ENCODE assay signal across 9 cellular contexts in genomic region chr10:78035025-78035424, GRCh38. TPM values are rescaled to one million over a fixed set of nuclear protein-coding genes. Genes with fewer than 3 reads are reported as not detected.
DNase-seq lines count a peak whose midpoint lies in the region; ATAC-seq and TF ChIP-seq lines count a peak whose summit lies in the region.
"Had no signal": no experiment of that assay in that cellular context is flagged by ENCODE, and none has a peak within 500 bp of the region (broad histone marks: within the 10 kb centered on the region; RNA-seq: fewer than 3 reads in every experiment).

No MANE protein-coding gene starts in this region.

- no peak for ATAC-seq in effector memory CD8-positive, alpha-beta T cell (replicated peaks)

- TF ChIP-seq CTCF in OCI-LY1 (IDR thresholded peaks at IDR 0.05; ENCODE audit: low read length) = no peak

- H4K20me1 ChIP-seq in OCI-LY1 (ENCODE audit: insufficient read depth, low read length) = peaks cover 2% of the 10 kb centered on the region; the same call in 1 of the 2 replicates

- no peaks in the 10 kb centered on the region for H3K27me3 ChIP-seq in CD8-positive, alpha-beta memory T cell (ENCODE audit: insufficient read depth, low read length, poor library complexity, severe bottlenecking)
- H3K27me3 ChIP-seq in OCI-LY1 (ENCODE audit: insufficient read depth, low read length) (no peaks in the 10 kb centered on the region), neuron (ENCODE audit: insufficient read depth, low read length) (no peaks in the 10 kb centered on the region)

- CTCF ChIA-PET in CD8-positive, alpha-beta memory T cell (lab: Charles Lee) = no interaction called here

- peak overlapping the region; percentile 82 for H3K9ac ChIP-seq in OCI-LY1 (ENCODE audit: low read length)

- peak overlapping the region; percentile 69 for H3K4me2 ChIP-seq in OCI-LY1 (ENCODE audit: low read length)

- peaks cover 48% of the 10 kb centered on the region for H3K4me1 ChIP-seq in CD8-positive, alpha-beta memory T cell (ENCODE audit: insufficient read depth, low read length)
- H3K4me1 ChIP-seq in OCI-LY1 (ENCODE audit: insufficient read depth, low read length, severe bottlenecking) = peaks cover 35% of the 10 kb centered on the region
- peaks cover 18% of the 10 kb centered on the region for H3K4me1 ChIP-seq in neuron (ENCODE audit: insufficient read depth, low read length)

- H3K9me3 Mint-ChIP-seq in CD8-positive, alpha-beta memory T cell = no peaks in the 10 kb centered on the region
- H3K9me3 Mint-ChIP-seq in effector memory CD8-positive, alpha-beta T cell = no peaks in the 10 kb centered on the region

- peak overlapping the region; percentile 58 for H3K27ac ChIP-seq in CD8-positive, alpha-beta memory T cell (ENCODE audit: low read depth, low read length)
- H3K27ac ChIP-seq in OCI-LY1 (ENCODE audit: low read depth, low read length, poor library complexity, severe bottlenecking) = no peak overlapping the region

- no peaks in the 10 kb centered on the region; the same call in 1 of the 2 replicates for H3F3A ChIP-seq in OCI-LY1 (ENCODE audit: insufficient read depth, low read length)

- H3K27me3 Mint-ChIP-seq in CD8-positive, alpha-beta memory T cell = no peaks in the 10 kb centered on the region
- no peaks in the 10 kb centered on the region for H3K27me3 Mint-ChIP-seq in effector memory CD8-positive, alpha-beta T cell

- H3K9me2 ChIP-seq in OCI-LY1 (ENCODE audit: low read depth, low read length) = no peaks in the 10 kb centered on the region

- peaks cover 20% of the 10 kb centered on the region for H3K79me2 ChIP-seq in OCI-LY1 (ENCODE audit: insufficient read depth, low read length)

- peak overlapping the region in 7 of 8 donors; percentile 87 to 97 (median 94) for H3K27ac Mint-ChIP-seq in CD8-positive, alpha-beta memory T cell
- peak overlapping the region; percentile 86 to 95 for H3K27ac Mint-ChIP-seq in effector memory CD8-positive, alpha-beta T cell

- no peaks in the 10 kb centered on the region for H3K9me3 ChIP-seq in CD8-positive, alpha-beta memory T cell (ENCODE audit: low read length)
- H3K9me3 ChIP-seq in OCI-LY1 (ENCODE audit: low read length) (no peaks in the 10 kb centered on the region), neuron (ENCODE audit: low read length) (no peaks in the 10 kb centered on the region)

- peak overlapping the region; percentile 94 to 97 (median 95) for H3K4me3 Mint-ChIP-seq in CD8-positive, alpha-beta memory T cell
- peak overlapping the region; percentile 80 to 86 for H3K4me3 Mint-ChIP-seq in effector memory CD8-positive, alpha-beta T cell

- DNase-seq in CD8-positive, alpha-beta memory T cell = no peak
- no peak for DNase-seq in effector memory CD8-positive, alpha-beta T cell
- DNase-seq in head of caudate nucleus = no peak
- no peak for DNase-seq in NCI-H2081 (lab: John Stamatoyannopoulos, UW)
- no peak for DNase-seq in activated effector memory CD4-positive, alpha-beta T cell treated with Interleukin-2 at 50 U/mL for 16 hours
- DNase-seq in stimulated activated CD4-positive, alpha-beta T cell treated with anti-CD3 and anti-CD28 coated beads, Interleukin-2, amount 100 ng/mL, for 24 hours = no peak
- DNase-seq: NCI-H2081 treated with DMSO at 0.1 percent for 48 hours had no signal

- H3K4me1 Mint-ChIP-seq in CD8-positive, alpha-beta memory T cell = peaks cover 47 to 69% (median 67%) of the 10 kb centered on the region in 3 donors
- H3K4me1 Mint-ChIP-seq in effector memory CD8-positive, alpha-beta T cell (ENCODE audit: low read depth in 2 of 2) = peaks cover 34 to 54% of the 10 kb centered on the region in 2 donors

- peak overlapping the region; percentile 88 for H3K4me3 ChIP-seq in CD8-positive, alpha-beta memory T cell (ENCODE audit: low read length)
- H3K4me3 ChIP-seq in OCI-LY1 (ENCODE audit: low read depth, low read length, poor library complexity, severe bottlenecking) = peak overlapping the region; percentile 89
- H3K4me3 ChIP-seq in neuron (ENCODE audit: low read length) = peak overlapping the region; percentile 80

- H3K36me3 ChIP-seq in CD8-positive, alpha-beta memory T cell (ENCODE audit: insufficient read depth, low read length) = peaks cover 46% of the 10 kb centered on the region
- H3K36me3 ChIP-seq in OCI-LY1 (ENCODE audit: insufficient read depth, low read length) = peaks cover 59% of the 10 kb centered on the region
- peaks cover 48% of the 10 kb centered on the region for H3K36me3 ChIP-seq in neuron (ENCODE audit: insufficient read depth, low read length)

- POLR2A ChIA-PET in CD8-positive, alpha-beta memory T cell (lab: Charles Lee) = no interaction called here

- H2AFZ ChIP-seq in OCI-LY1 (ENCODE audit: low read length) = no peak overlapping the region
- no peak overlapping the region for H2AFZ ChIP-seq in neuron (ENCODE audit: low read depth, low read length)

- intact Hi-C loops in head of caudate nucleus (cut with DNase I) = loop anchor here (5.0 kb wide), 1 partner anchor 267 kb away; no protein-coding TSS in a partner anchor

- H3K36me3 Mint-ChIP-seq in CD8-positive, alpha-beta memory T cell = peaks cover 5 to 61% (median 16%) of the 10 kb centered on the region in 3 donors
- H3K36me3 Mint-ChIP-seq in effector memory CD8-positive, alpha-beta T cell (ENCODE audit: insufficient read depth) = peaks cover 68% of the 10 kb centered on the region

RNA-seq across cellular contexts. Expression of gene RPS24, which starts 1.4 kb away (rescaled TPM):
- 1,000 to 10,000 TPM; 1,808 to 1,994 TPM for total RNA-seq in CD8-positive, alpha-beta memory T cell
- 996 TPM for polyA plus RNA-seq in CD8-positive, alpha-beta memory T cell

RNA-seq across cellular contexts. Expression of gene POLR3A, which starts 5.7 kb away (rescaled TPM):
- 10 to 100 TPM; 26.0 to 27.2 TPM for total RNA-seq in CD8-positive, alpha-beta memory T cell
- polyA plus RNA-seq in CD8-positive, alpha-beta memory T cell = 10.2 TPM
